8 cellular contexts compared by ENCODE assay signal in the genomic region with DNA sequence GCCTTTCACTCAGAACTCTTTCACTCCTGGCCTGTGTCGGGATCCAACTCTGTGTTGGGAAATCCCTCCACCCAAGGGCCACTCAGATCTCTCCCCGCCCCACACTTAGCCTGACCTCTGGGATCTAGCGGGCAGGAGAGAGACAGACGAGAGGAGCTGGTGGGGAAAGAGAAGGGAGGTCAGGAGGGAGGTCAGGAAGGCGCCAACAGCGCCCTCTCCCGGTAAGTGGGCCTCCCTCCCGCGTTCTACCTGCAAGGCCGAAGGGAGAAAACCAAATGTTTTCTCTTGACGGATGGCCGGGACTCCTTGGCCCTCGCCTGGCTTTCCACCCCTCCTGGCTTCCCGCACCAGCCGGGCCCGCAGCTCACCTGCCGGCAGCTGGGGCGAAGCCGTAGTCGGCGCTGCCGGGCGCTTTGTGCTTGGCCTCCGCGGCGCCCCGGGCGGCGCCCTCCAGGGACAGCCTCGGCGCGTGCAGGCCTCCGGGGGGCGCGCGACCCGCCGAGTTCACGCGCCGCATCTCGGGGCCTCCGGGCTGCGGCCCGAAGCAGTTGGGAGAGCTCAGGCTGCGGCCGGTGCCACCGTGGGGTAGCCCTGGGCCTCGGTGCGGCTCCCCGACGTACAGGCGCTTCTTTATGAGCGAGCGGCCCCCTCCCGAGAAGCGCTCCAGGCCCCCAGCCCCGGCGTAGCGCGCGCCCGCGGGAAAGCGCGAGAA. TPM values are rescaled to one million over a fixed set of nuclear protein-coding genes. Genes with fewer than 3 reads are reported as not detected.
DNase-seq lines count a peak whose midpoint lies in the region; ATAC-seq and TF ChIP-seq lines count a peak whose summit lies in the region.

No MANE protein-coding gene starts in this region.

- 23 to 85% methylated on average over 5 to 12 of the region's 66 CpGs for WGBS in esophagus squamous epithelium, 2 donors

- peak; percentile 37 to 65 (median 56) for TF ChIP-seq CTCF in esophagus squamous epithelium (IDR thresholded peaks at IDR 0.05)
- peak; percentile 82 for TF ChIP-seq CTCF in nephron progenitor cell (IDR thresholded peaks at IDR 0.05)

- H3K27ac Mint-ChIP-seq in nephron progenitor cell: no peak overlapping the region
- peak overlapping the region; percentile 75 to 94 for H3K27ac Mint-ChIP-seq in stimulated activated naive CD8-positive, alpha-beta T cell treated with anti-CD3 and anti-CD28 coated beads, Interleukin-15, amount 100 ng/mL, for 72 hours

- DNase-seq in M059J (ENCODE audit: low read depth) (peak; percentile 47), activated T-cell treated with anti-CD3 and anti-CD28 coated beads for 1 hour (ENCODE audit: low read depth) (peak; percentile 61), esophagus squamous epithelium (lab: John Stamatoyannopoulos, UW) (no peak), nephron progenitor cell (peak; percentile 75), NCI-H146 treated with DMSO at 0.1 percent for 48 hours (lab: John Stamatoyannopoulos, UW; ENCODE audit: unreplicated experiment) (no peak)
- DNase-seq in stimulated activated naive CD8-positive, alpha-beta T cell treated with anti-CD3 and anti-CD28 coated beads, Interleukin-15, amount 100 ng/mL, for 72 hours: peak; percentile 84 to 86

- no peaks in the 10 kb centered on the region for H3K9me3 ChIP-seq in esophagus squamous epithelium

- peak overlapping the region; percentile 15 to 64 (median 35) for H3K4me3 ChIP-seq in esophagus squamous epithelium

- ATAC-seq in GM19023 (IDR thresholded peaks at IDR 0.05; ENCODE audit: unreplicated experiment): peak; percentile 68
- ATAC-seq in stimulated activated naive CD8-positive, alpha-beta T cell treated with anti-CD3 and anti-CD28 coated beads, Interleukin-15, amount 100 ng/mL, for 72 hours: peak; percentile 83
- ATAC-seq in HG03457 (IDR thresholded peaks at IDR 0.05; ENCODE audit: unreplicated experiment): no peak

- peak overlapping the region; percentile 59 for H3K4me3 Mint-ChIP-seq in nephron progenitor cell
- H3K4me3 Mint-ChIP-seq in stimulated activated naive CD8-positive, alpha-beta T cell treated with anti-CD3 and anti-CD28 coated beads, Interleukin-15, amount 100 ng/mL, for 72 hours: peak overlapping the region; percentile 80 to 83

- peaks cover 6% of the 10 kb centered on the region for H3K36me3 Mint-ChIP-seq in nephron progenitor cell (ENCODE audit: low read depth)

- TF ChIP-seq POLR2A in esophagus squamous epithelium (IDR thresholded peaks at IDR 0.05): no peak

- H3K27me3 ChIP-seq in esophagus squamous epithelium: peaks cover 0 to 6% (median 0%) of the 10 kb centered on the region in 4 donors

- peaks cover 19% of the 10 kb centered on the region for H3K27me3 Mint-ChIP-seq in nephron progenitor cell (ENCODE audit: low read depth, poor library complexity)
- no peaks in the 10 kb centered on the region for H3K27me3 Mint-ChIP-seq in stimulated activated naive CD8-positive, alpha-beta T cell treated with anti-CD3 and anti-CD28 coated beads, Interleukin-15, amount 100 ng/mL, for 72 hours

- peaks cover 5 to 66% (median 7%) of the 10 kb centered on the region in 3 donors for H3K36me3 ChIP-seq in esophagus squamous epithelium

- intact Hi-C loops in esophagus squamous epithelium (cut with DNase I): no loop called here

- H3K4me1 Mint-ChIP-seq in nephron progenitor cell: peaks cover 70% of the 10 kb centered on the region
- peaks cover 31% of the 10 kb centered on the region for H3K4me1 Mint-ChIP-seq in stimulated activated naive CD8-positive, alpha-beta T cell treated with anti-CD3 and anti-CD28 coated beads, Interleukin-15, amount 100 ng/mL, for 72 hours

- peak overlapping the region; percentile 43 to 92 (median 69) for H3K27ac ChIP-seq in esophagus squamous epithelium

- peaks cover 39 to 84% (median 42%) of the 10 kb centered on the region in 3 donors for H3K4me1 ChIP-seq in esophagus squamous epithelium

- H3K9me3 Mint-ChIP-seq in nephron progenitor cell: peaks cover under 1% of the 10 kb centered on the region
- no peaks in the 10 kb centered on the region for H3K9me3 Mint-ChIP-seq in stimulated activated naive CD8-positive, alpha-beta T cell treated with anti-CD3 and anti-CD28 coated beads, Interleukin-15, amount 100 ng/mL, for 72 hours

RNA-seq across cellular contexts. Expression of a gene that starts 38.2 kb away (rescaled TPM):
- total RNA-seq in M059J (2014; rRNA removed; shearing (Covaris generic)): 0.30 and 2.2 TPM in 2 replicates
- 100 to 1,000 TPM in 3 of 4 donors, 10 to 100 TPM in 1; 87.8 to 254 (median 142) TPM for total RNA-seq in esophagus squamous epithelium

RNA-seq across cellular contexts. Expression of a gene that starts 53.9 kb away (rescaled TPM):
- 23.7 and 29.5 TPM in 2 replicates for total RNA-seq in M059J (2014; rRNA removed; shearing (Covaris generic))
- total RNA-seq in esophagus squamous epithelium: 10 to 100 TPM in 3 of 4 donors, 1 to 10 TPM in 1; 6.0 to 33.2 (median 10.8) TPM

Comparison
In these comparisons a context has a peak if more than half of its experiments do, and no peak if none do; other contexts are left out.
1. DNase-seq: peak in M059J (single experiment), activated T-cell treated with anti-CD3 and anti-CD28 coated beads for 1 hour (single experiment), nephron progenitor cell (single experiment) and stimulated activated naive CD8-positive, alpha-beta T cell treated with anti-CD3 and anti-CD28 coated beads, Interleukin-15, amount 100 ng/mL, for 72 hours (2 of 2); none in esophagus squamous epithelium (single experiment) and NCI-H146 treated with DMSO at 0.1 percent for 48 hours (single experiment).
2. RNA of a gene that starts 38.2 kb away (total RNA-seq): 87.8 to 254 TPM in esophagus squamous epithelium; 0.30 to 2.2 TPM in M059J; every median in the first group is over 10 times any median in the second.